13 cellular contexts compared by ENCODE assay signal in the genomic region with DNA sequence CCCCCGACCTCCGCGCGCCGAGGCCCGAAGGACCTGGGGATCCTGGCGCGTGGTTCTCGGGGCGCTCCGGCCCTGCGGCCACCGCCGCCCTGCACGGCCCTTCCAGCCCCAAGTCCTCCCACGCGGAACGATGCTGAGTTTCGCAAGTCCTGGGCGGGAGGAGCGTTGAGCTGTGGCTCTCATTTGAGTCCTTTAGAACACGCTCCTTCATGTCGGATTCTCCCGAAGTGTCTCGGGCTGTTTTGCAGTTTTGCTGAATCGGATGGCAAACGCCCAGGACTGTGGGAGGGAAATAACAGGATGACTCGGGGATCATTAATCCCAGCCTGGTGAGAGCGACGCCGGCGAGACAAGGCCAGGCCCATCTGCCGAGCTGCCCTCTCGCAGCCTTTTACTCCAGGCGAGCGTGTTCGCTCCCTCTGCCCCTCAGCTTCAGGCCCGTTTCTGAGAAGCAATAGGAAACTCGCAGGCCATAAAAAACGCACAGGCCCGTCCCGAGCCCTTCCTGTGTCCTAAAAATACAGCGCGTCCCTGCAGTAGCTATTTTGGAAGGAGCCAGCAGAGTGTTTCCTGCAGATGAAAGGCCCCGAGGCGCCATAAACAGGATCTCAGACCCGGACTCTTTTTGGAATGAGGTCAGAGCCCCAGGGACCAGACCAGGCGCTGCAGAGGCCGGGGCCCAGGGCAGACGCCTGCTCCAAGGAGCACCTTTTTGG.
A peak's percentile ranks its signal among the peaks of the same experiment; 100 is the strongest.
DNase-seq lines count a peak whose midpoint lies in the region; ATAC-seq and TF ChIP-seq lines count a peak whose summit lies in the region.
"Had no signal": no experiment of that assay in that cellular context is flagged by ENCODE, and none has a peak within 500 bp of the region (broad histone marks: within the 10 kb centered on the region; RNA-seq: fewer than 3 reads in every experiment).

No MANE protein-coding gene starts in this region.

- H3K27ac ChIP-seq in angular gyrus (ENCODE audit: low read depth, low read length) (peak overlapping the region; percentile 63), left ventricle myocardium inferior (replicated peaks) (peak overlapping the region; percentile 93)
- H3K27ac ChIP-seq: RWPE1 had no signal

- H3K27me3 ChIP-seq in left ventricle myocardium inferior (ENCODE audit: low read depth): no peaks in the 10 kb centered on the region

- H3K4me1 ChIP-seq in left ventricle myocardium inferior: peaks cover 50% of the 10 kb centered on the region

- intact Hi-C loops in left ventricle myocardium inferior (cut with micrococcal nuclease): no loop called here
- intact Hi-C loops in posterior vena cava (cut with DNase I): no loop called here

- H3K4me3 ChIP-seq in left ventricle myocardium inferior: peak overlapping the region; percentile 49

- ATAC-seq in HG03442 (IDR thresholded peaks at IDR 0.05; ENCODE audit: unreplicated experiment) (no peak), GM21515 (IDR thresholded peaks at IDR 0.05; ENCODE audit: unreplicated experiment) (no peak)
- ATAC-seq: left colon had no signal

- no peaks in the 10 kb centered on the region for H3K9me3 ChIP-seq in left ventricle myocardium inferior (replicated peaks)

- DNase-seq in 8988T: peak; percentile 8
- DNase-seq in left ventricle myocardium inferior: peak; percentile 58
- peak; percentile 79 for DNase-seq in posterior vena cava (ENCODE audit: low spot score)
- no peak for DNase-seq in SHP77 (lab: John Stamatoyannopoulos, UW)
- DNase-seq in GM10266 (ENCODE audit: extremely low spot score): no peak
- DNase-seq: activated CD8-positive, alpha-beta memory T cell treated with anti-CD3 and anti-CD28 coated beads, Interleukin-2, amount 50 U/mL, for 4 hours; GF-D8; NCI-H446 had no signal

- H3K36me3 ChIP-seq in left ventricle myocardium inferior: no peaks in the 10 kb centered on the region

- no peak for TF ChIP-seq CTCF in left ventricle myocardium inferior (IDR thresholded peaks at IDR 0.05; ENCODE audit: borderline replicate concordance)
- TF ChIP-seq CTCF in GM10266 (IDR thresholded peaks at IDR 0.05; ENCODE audit: control insufficient read depth, insufficient read depth, low read depth, missing control alignments): no peak

Comparison
In these comparisons a context has a peak if more than half of its experiments do, and no peak if none do; other contexts are left out.
1. DNase-seq: peak in 8988T (single experiment), left ventricle myocardium inferior (single experiment) and posterior vena cava (single experiment); none in SHP77 (0 of 2) and GM10266 (single experiment).